14 cellular contexts compared by ENCODE assay signal in the genomic region with DNA sequence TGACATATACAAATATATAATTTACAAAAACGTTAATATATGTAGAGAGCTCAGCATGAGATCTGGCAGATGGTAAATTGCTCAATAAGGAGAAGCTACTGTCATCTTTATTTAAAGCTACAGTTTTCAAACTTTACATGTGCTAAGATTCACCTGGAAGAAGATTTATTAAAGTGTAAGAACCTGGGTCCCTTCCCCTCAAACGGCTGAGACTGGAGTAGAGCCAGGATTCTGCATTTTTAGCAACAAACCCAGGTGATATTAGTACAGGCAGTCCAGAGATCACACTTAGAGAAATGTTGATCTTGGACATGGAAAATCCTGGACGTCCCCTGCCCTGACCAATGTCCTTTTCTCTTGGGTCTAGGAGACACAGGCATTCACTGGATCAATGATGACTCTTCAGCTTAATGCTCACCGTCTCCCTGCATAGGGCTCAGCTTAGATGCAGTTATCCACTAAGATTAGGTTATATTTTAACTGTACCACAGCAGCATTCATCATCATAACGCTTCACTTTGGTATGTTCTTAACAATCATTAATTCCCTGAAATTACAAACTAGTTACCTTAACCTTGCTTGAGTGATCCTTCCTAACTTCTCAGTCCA. TPM values are rescaled to one million over a fixed set of nuclear protein-coding genes. Genes with fewer than 3 reads are reported as not detected.
DNase-seq lines count a peak whose midpoint lies in the region; ATAC-seq, FAIRE-seq and TF ChIP-seq lines count a peak whose summit lies in the region.
"Had no signal": no experiment of that assay in that cellular context is flagged by ENCODE, and none has a peak within 500 bp of the region (broad histone marks: within the 10 kb centered on the region; RNA-seq: fewer than 3 reads in every experiment).

No MANE protein-coding gene starts in this region.

- H3K4me1 ChIP-seq in OCI-LY3 (ENCODE audit: low read length): peaks cover 29% of the 10 kb centered on the region
- peaks cover 0 to 15% (median 4%) of the 10 kb centered on the region in 3 donors for H3K4me1 ChIP-seq in pancreas
- H3K4me1 ChIP-seq: gastrocnemius medialis had no signal

- WGBS in pancreas, 2 donors: 35 to 43% methylated on average over 5 of the region's 5 CpGs

- no peak for FAIRE-seq in pancreas (lab: Jason Lieb, UNC)

- DNase-seq in Caki2 (ENCODE audit: low read depth) (peak; percentile 99), pancreas (no peak), ecto neural progenitor cell (ENCODE audit: low spot score) (no peak)
- no peak for DNase-seq in effector memory CD8-positive, alpha-beta T cell
- DNase-seq: anterior cingulate cortex, DND-41, gastrocnemius medialis, NCI-H524 had no signal

- no peak for ATAC-seq in effector memory CD8-positive, alpha-beta T cell (replicated peaks)
- peak; percentile 31 to 76 (median 58) for ATAC-seq in pancreas
- no peak for ATAC-seq in HG03439 (IDR thresholded peaks at IDR 0.05; ENCODE audit: unreplicated experiment)
- no peak for ATAC-seq in GM19397 (IDR thresholded peaks at IDR 0.05; ENCODE audit: unreplicated experiment)
- no peak for ATAC-seq in HG02885 (IDR thresholded peaks at IDR 0.05; ENCODE audit: poor library complexity, unreplicated experiment)
- ATAC-seq: gastrocnemius medialis had no signal

- H3K27me3 ChIP-seq in OCI-LY3 (ENCODE audit: low read depth, low read length) (no peaks in the 10 kb centered on the region), pancreas (no peaks in the 10 kb centered on the region)
- H3K27me3 ChIP-seq: gastrocnemius medialis had no signal

- peaks cover 7% of the 10 kb centered on the region; the same call in 1 of the 2 replicates for H4K20me1 ChIP-seq in OCI-LY3 (ENCODE audit: insufficient read depth, low read length)

- peak overlapping the region; percentile 46 to 61 for H3K27ac Mint-ChIP-seq in effector memory CD8-positive, alpha-beta T cell

- H3K9me3 Mint-ChIP-seq in effector memory CD8-positive, alpha-beta T cell: no peaks in the 10 kb centered on the region

- TF ChIP-seq CTCF in OCI-LY3 (IDR thresholded peaks at IDR 0.05; ENCODE audit: low read depth, low read length) (no peak), pancreas (IDR thresholded peaks at IDR 0.05) (no peak)

- H3K27me3 Mint-ChIP-seq in effector memory CD8-positive, alpha-beta T cell: no peaks in the 10 kb centered on the region

- H3K4me1 Mint-ChIP-seq in effector memory CD8-positive, alpha-beta T cell (ENCODE audit: low read depth in 2 of 2): peaks cover 22 to 37% of the 10 kb centered on the region in 2 donors

- H3K4me2 ChIP-seq in OCI-LY3 (ENCODE audit: low read length): peak overlapping the region; percentile 33
- H3K4me2 ChIP-seq: KMS-11 had no signal

- in situ Hi-C loops in Caki2 (cut with HindIII; ENCODE audit: low pct_unique_long_range_greater_than_20kb, low sequenced_read_pairs): no loop called here

- H3K4me3 Mint-ChIP-seq in effector memory CD8-positive, alpha-beta T cell: no peak overlapping the region
- H3K4me3 Mint-ChIP-seq: neural crest cell had no signal

- H3K4me3 ChIP-seq in OCI-LY3 (ENCODE audit: low read length) (no peak overlapping the region), pancreas (no peak overlapping the region)
- H3K4me3 ChIP-seq: gastrocnemius medialis had no signal

- intact Hi-C loops in pancreas (cut with DNase I): no loop called here

- peak overlapping the region; percentile 44; the same call in 1 of the 2 replicates for H3K27ac ChIP-seq in OCI-LY3 (ENCODE audit: low read length)
- H3K27ac ChIP-seq in pancreas: peak overlapping the region in 2 of 4 donors; percentile 30 to 57
- H3K27ac ChIP-seq: gastrocnemius medialis, KMS-11 had no signal

- no peak overlapping the region for H3K9ac ChIP-seq in OCI-LY3 (ENCODE audit: low read length)
- H3K9ac ChIP-seq: KMS-11 had no signal

- H3K36me3 Mint-ChIP-seq in effector memory CD8-positive, alpha-beta T cell (ENCODE audit: insufficient read depth): peaks cover 22% of the 10 kb centered on the region

- no peak overlapping the region for H2AFZ ChIP-seq in OCI-LY3 (ENCODE audit: low read depth, low read length)

- H3K79me2 ChIP-seq in OCI-LY3 (ENCODE audit: low read length): peaks cover 39% of the 10 kb centered on the region

- H3K36me3 ChIP-seq in OCI-LY3 (replicated peaks; ENCODE audit: low read depth, low read length): peaks cover 29% of the 10 kb centered on the region
- peaks cover 0 to 6% (median 0%) of the 10 kb centered on the region in 3 donors for H3K36me3 ChIP-seq in pancreas

- no peaks in the 10 kb centered on the region for H3K9me3 ChIP-seq in OCI-LY3 (ENCODE audit: insufficient read depth, low read length)
- no peaks in the 10 kb centered on the region for H3K9me3 ChIP-seq in pancreas
- H3K9me3 ChIP-seq: gastrocnemius medialis had no signal

RNA-seq across cellular contexts. Expression of gene CDR2, which starts 20.4 kb away (rescaled TPM):
- 172 and 220 TPM in 2 replicates for total RNA-seq in Caki2 (2014; rRNA removed; shearing (Covaris generic); ENCODE audit: low replicate concordance)
- 10 to 100 TPM in 2 of 6 donors, 1 to 10 TPM in 4; 8.3 to 15.5 (median 9.2) TPM for total RNA-seq in pancreas
- polyA plus RNA-seq in pancreas: 1 to 10 TPM; 7.9 to 9.3 TPM

RNA-seq across cellular contexts. Expression of gene POLR3E, which starts 56.8 kb away (rescaled TPM):
- total RNA-seq in Caki2 (2014; rRNA removed; shearing (Covaris generic); ENCODE audit: low replicate concordance): 30.4 and 47.5 TPM in 2 replicates
- 10 to 100 TPM; 26.3 to 38.3 (median 31.9) TPM for total RNA-seq in pancreas
- 10 to 100 TPM; 26.6 to 28.4 TPM for polyA plus RNA-seq in pancreas

Comparison
In these comparisons a context has a peak if more than half of its experiments do, and no peak if none do; other contexts are left out.
1. ATAC-seq: peak in pancreas (4 of 4); none in effector memory CD8-positive, alpha-beta T cell (single experiment), HG03439 (single experiment), GM19397 (single experiment) and HG02885 (single experiment).
2. RNA of gene CDR2, which starts 20.4 kb away (total RNA-seq): 172 to 220 TPM in Caki2; 8.3 to 15.5 TPM in pancreas; every median in the first group is over 10 times any median in the second.